2 cellular contexts compared by ENCODE assay signal in the genomic region with DNA sequence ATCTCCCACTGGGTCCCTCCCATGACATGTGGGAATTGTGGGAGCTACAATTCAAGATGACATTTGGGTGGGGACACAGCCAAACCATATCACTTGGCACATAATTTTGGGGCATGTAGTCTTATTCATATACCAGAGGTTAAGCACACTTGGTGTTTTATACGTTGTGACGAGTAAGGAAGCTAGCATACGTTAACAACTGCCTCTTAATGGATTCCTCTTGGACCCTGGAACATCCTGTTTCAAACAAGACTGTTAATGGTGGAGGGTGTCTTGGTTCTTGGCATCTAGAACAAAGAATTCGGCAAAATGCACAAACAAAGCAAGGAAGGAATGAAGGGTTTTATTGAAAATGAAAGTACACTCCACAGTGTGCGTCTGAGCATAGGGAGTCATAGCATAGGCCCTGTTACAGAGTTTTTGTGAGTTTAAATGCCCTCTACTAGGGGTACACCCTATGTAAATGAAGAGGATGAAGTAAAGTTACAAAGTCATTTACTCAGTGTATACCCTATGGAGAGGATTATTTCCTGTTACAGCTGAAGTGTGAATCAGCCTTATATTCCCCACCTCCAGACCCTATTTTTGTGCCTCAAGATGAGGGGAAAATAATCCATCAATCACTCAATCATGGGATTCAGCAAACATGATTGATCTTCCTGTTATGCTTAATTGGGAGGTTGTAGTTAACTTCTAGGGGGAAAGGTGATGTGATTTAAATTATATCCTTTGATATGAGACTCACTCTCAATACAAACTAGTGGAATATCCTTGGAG.
TF ChIP-seq lines count a peak whose summit lies in the region.

No MANE protein-coding gene starts in this region.

TF ChIP-seq in SK-N-SH, 30 proteins besides CTCF, POLR2A, EP300 and RAD21 (continued from another document):
- TF ChIP-seq, protein P1, sequence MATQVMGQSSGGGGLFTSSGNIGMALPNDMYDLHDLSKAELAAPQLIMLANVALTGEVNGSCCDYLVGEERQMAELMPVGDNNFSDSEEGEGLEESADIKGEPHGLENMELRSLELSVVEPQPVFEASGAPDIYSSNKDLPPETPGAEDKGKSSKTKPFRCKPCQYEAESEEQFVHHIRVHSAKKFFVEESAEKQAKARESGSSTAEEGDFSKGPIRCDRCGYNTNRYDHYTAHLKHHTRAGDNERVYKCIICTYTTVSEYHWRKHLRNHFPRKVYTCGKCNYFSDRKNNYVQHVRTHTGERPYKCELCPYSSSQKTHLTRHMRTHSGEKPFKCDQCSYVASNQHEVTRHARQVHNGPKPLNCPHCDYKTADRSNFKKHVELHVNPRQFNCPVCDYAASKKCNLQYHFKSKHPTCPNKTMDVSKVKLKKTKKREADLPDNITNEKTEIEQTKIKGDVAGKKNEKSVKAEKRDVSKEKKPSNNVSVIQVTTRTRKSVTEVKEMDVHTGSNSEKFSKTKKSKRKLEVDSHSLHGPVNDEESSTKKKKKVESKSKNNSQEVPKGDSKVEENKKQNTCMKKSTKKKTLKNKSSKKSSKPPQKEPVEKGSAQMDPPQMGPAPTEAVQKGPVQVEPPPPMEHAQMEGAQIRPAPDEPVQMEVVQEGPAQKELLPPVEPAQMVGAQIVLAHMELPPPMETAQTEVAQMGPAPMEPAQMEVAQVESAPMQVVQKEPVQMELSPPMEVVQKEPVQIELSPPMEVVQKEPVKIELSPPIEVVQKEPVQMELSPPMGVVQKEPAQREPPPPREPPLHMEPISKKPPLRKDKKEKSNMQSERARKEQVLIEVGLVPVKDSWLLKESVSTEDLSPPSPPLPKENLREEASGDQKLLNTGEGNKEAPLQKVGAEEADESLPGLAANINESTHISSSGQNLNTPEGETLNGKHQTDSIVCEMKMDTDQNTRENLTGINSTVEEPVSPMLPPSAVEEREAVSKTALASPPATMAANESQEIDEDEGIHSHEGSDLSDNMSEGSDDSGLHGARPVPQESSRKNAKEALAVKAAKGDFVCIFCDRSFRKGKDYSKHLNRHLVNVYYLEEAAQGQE (IDR thresholded peaks at IDR 0.05; ENCODE audit: low read depth, low read length): no peak
- TF ChIP-seq MEF2A (IDR thresholded peaks at IDR 0.05; ENCODE audit: borderline replicate concordance, low read depth): no peak
- TF ChIP-seq, protein P2, sequence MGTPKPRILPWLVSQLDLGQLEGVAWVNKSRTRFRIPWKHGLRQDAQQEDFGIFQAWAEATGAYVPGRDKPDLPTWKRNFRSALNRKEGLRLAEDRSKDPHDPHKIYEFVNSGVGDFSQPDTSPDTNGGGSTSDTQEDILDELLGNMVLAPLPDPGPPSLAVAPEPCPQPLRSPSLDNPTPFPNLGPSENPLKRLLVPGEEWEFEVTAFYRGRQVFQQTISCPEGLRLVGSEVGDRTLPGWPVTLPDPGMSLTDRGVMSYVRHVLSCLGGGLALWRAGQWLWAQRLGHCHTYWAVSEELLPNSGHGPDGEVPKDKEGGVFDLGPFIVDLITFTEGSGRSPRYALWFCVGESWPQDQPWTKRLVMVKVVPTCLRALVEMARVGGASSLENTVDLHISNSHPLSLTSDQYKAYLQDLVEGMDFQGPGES (IDR thresholded peaks at IDR 0.05; ENCODE audit: low read depth, low read length): no peak

TF ChIP-seq in SK-N-SH treated with all-trans-retinoic acid at 6 μM for 48 hours, 23 proteins besides CTCF, POLR2A, EP300 and RAD21 (continued from another document):
- TF ChIP-seq, protein P3, sequence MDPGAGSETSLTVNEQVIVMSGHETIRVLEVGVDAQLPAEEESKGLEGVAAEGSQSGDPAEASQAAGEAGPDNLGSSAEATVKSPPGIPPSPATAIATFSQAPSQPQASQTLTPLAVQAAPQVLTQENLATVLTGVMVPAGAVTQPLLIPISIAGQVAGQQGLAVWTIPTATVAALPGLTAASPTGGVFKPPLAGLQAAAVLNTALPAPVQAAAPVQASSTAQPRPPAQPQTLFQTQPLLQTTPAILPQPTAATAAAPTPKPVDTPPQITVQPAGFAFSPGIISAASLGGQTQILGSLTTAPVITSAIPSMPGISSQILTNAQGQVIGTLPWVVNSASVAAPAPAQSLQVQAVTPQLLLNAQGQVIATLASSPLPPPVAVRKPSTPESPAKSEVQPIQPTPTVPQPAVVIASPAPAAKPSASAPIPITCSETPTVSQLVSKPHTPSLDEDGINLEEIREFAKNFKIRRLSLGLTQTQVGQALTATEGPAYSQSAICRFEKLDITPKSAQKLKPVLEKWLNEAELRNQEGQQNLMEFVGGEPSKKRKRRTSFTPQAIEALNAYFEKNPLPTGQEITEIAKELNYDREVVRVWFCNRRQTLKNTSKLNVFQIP (CRISPR knock-in tag; IDR thresholded peaks at IDR 0.05; ENCODE audit: borderline replicate concordance, low read depth): no peak
- TF ChIP-seq BACH2 (CRISPR knock-in tag; IDR thresholded peaks at IDR 0.05; ENCODE audit: borderline replicate concordance) (no peak), ZFP30 (CRISPR knock-in tag; IDR thresholded peaks at IDR 0.05) (no peak)
